Comparison of ENCODE assay signal across 21 cellular contexts in the genomic region with DNA sequence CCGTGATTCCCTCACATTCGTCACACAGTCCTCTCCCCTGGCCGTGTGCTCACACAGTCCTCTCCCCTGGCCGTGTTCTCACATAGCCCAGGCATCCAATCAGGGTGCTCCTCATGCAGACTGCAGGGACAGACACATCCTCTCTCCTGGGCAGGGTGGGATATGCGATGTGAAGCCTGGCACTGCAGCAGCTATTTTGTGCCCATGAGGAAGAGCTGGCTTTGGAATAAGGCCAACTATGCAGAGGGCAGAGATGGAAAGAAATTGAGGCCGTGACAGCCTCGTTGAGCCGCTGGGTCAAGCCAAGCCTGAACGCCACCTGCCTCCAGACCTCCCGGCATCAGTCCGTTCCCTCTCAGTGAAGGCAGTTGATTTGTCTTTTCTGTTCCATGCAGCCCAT. TPM values are rescaled to one million over a fixed set of nuclear protein-coding genes. Genes with fewer than 3 reads are reported as not detected.
DNase-seq lines count a peak whose midpoint lies in the region; ATAC-seq and FAIRE-seq lines count a peak whose summit lies in the region.
"Had no signal": no experiment of that assay in that cellular context is flagged by ENCODE, and none has a peak within 500 bp of the region (broad histone marks: within the 10 kb centered on the region; RNA-seq: fewer than 3 reads in every experiment).

No MANE protein-coding gene starts in this region.

- no peak for DNase-seq in stimulated activated naive CD8-positive, alpha-beta T cell treated with anti-CD3 and anti-CD28 coated beads, Interleukin-15, amount 100 ng/mL, for 72 hours
- DNase-seq in stimulated activated naive CD8-positive, alpha-beta T cell treated with anti-CD3 and anti-CD28 coated beads, Interleukin-15, Interleukin-2, amounts not matched to agents 100 U/mL and 50 U/mL, for 24 hours, result no peak
- DNase-seq in central memory CD8-positive, alpha-beta T cell (ENCODE audit: low spot score in 2 of 2), result no peak
- DNase-seq in mesenchymal stem cell (no peak), urothelium cell line (ENCODE audit: low spot score) (no peak), mucosa of gallbladder (ENCODE audit: low spot score) (no peak), GM19240 (ENCODE audit: insufficient read length, low spot score) (no peak)
- DNase-seq: ACHN; AML-193; CD4-positive, CD25-positive, alpha-beta regulatory T cell; DMS53; Karpas-422; MG63; NCI-H1092; NCI-H146; NCI-H2081 treated with DMSO at 0.1 percent for 48 hours; NCI-H2227 treated with DMSO at 0.1 percent for 48 hours; NCI-H524; PC-9 had no signal

- no peak overlapping the region for H3K27ac ChIP-seq in mesenchymal stem cell (ENCODE audit: low read length, poor library complexity, severe bottlenecking)
- H3K27ac ChIP-seq: PC-9 had no signal

- no peak overlapping the region for H3K14ac ChIP-seq in mesenchymal stem cell (ENCODE audit: low read length in 2 of 2)

- H4K91ac ChIP-seq in mesenchymal stem cell (ENCODE audit: low read length), result no peak overlapping the region

- H2BK15ac ChIP-seq in mesenchymal stem cell (ENCODE audit: low read depth, poor library complexity, severe bottlenecking), result no peak overlapping the region

- H2BK120ac ChIP-seq in mesenchymal stem cell (ENCODE audit: low read depth, low read length), result no peak overlapping the region

- no peak overlapping the region for H3K4me3 ChIP-seq in mesenchymal stem cell (ENCODE audit: insufficient read depth in 1 of 2, low read depth in 1 of 2, low read length in 2 of 2)
- H3K4me3 ChIP-seq: GM23338, MG63, PC-9 had no signal

- peaks cover 2% of the 10 kb centered on the region for H3K36me3 Mint-ChIP-seq in central memory CD8-positive, alpha-beta T cell (ENCODE audit: insufficient read depth)
- H3K36me3 Mint-ChIP-seq: CD4-positive, CD25-positive, alpha-beta regulatory T cell had no signal

- H3K27me3 Mint-ChIP-seq in stimulated activated naive CD8-positive, alpha-beta T cell treated with anti-CD3 and anti-CD28 coated beads, Interleukin-15, amount 100 ng/mL, for 72 hours, result peaks cover 13% of the 10 kb centered on the region
- peaks cover 51% of the 10 kb centered on the region for H3K27me3 Mint-ChIP-seq in central memory CD8-positive, alpha-beta T cell

- no peak for ATAC-seq in stimulated activated naive CD8-positive, alpha-beta T cell treated with anti-CD3 and anti-CD28 coated beads, Interleukin-15, amount 100 ng/mL, for 72 hours
- no peak for ATAC-seq in stimulated activated naive CD8-positive, alpha-beta T cell treated with anti-CD3 and anti-CD28 coated beads, Interleukin-15, Interleukin-2, amounts not matched to agents 100 U/mL and 50 U/mL, for 24 hours
- no peak for ATAC-seq in central memory CD8-positive, alpha-beta T cell (replicated peaks; ENCODE audit: extremely low read depth, poor library complexity, severe bottlenecking)
- ATAC-seq in HG03432 (IDR thresholded peaks at IDR 0.05; ENCODE audit: unreplicated experiment), result no peak
- ATAC-seq: GM23338 had no signal

- no peak overlapping the region for H3K4me3 Mint-ChIP-seq in stimulated activated naive CD8-positive, alpha-beta T cell treated with anti-CD3 and anti-CD28 coated beads, Interleukin-15, amount 100 ng/mL, for 72 hours
- H3K4me3 Mint-ChIP-seq in central memory CD8-positive, alpha-beta T cell, result no peak overlapping the region
- H3K4me3 Mint-ChIP-seq: GM23338 had no signal

- H3K9me3 Mint-ChIP-seq in stimulated activated naive CD8-positive, alpha-beta T cell treated with anti-CD3 and anti-CD28 coated beads, Interleukin-15, amount 100 ng/mL, for 72 hours, result peaks cover 0 to 10% of the 10 kb centered on the region in 2 donors
- H3K9me3 Mint-ChIP-seq in central memory CD8-positive, alpha-beta T cell, result no peaks in the 10 kb centered on the region

- H4K8ac ChIP-seq in mesenchymal stem cell (ENCODE audit: low read length), result no peak overlapping the region

- no peaks in the 10 kb centered on the region for H3K79me1 ChIP-seq in mesenchymal stem cell (replicated peaks; ENCODE audit: low read length, poor library complexity, severe bottlenecking)

- H3K27ac Mint-ChIP-seq in stimulated activated naive CD8-positive, alpha-beta T cell treated with anti-CD3 and anti-CD28 coated beads, Interleukin-15, amount 100 ng/mL, for 72 hours, result peak overlapping the region; percentile 3 to 82
- H3K27ac Mint-ChIP-seq in central memory CD8-positive, alpha-beta T cell (ENCODE audit: low read depth), result peak overlapping the region; percentile 75
- H3K27ac Mint-ChIP-seq: CD4-positive, CD25-positive, alpha-beta regulatory T cell; GM23338 had no signal

- peaks cover 28% of the 10 kb centered on the region for H3K4me1 ChIP-seq in mesenchymal stem cell (ENCODE audit: control insufficient read depth, insufficient read depth, low read depth, low read length)

- H2BK5ac ChIP-seq in mesenchymal stem cell (ENCODE audit: low read depth, low read length, poor library complexity, severe bottlenecking), result no peak overlapping the region

- peaks cover 7 to 87% of the 10 kb centered on the region in 2 experiments for H3K27me3 ChIP-seq in mesenchymal stem cell (ENCODE audit: control insufficient read depth in 1 of 2, insufficient read depth in 1 of 2, low read length in 2 of 2)
- H3K27me3 ChIP-seq: MG63 had no signal

- no peak overlapping the region for H2AFZ ChIP-seq in mesenchymal stem cell (ENCODE audit: low read depth, low read length)
- H2AFZ ChIP-seq: GM23338, PC-9 had no signal

- H2AK5ac ChIP-seq in mesenchymal stem cell (ENCODE audit: low read length, severe bottlenecking), result peak overlapping the region; percentile 54

- H3K4ac ChIP-seq in mesenchymal stem cell (ENCODE audit: low read depth in 1 of 2, low read length in 2 of 2), result no peak overlapping the region

- no peak overlapping the region for H3K9ac ChIP-seq in mesenchymal stem cell (ENCODE audit: low read length)

- H3K9me3 ChIP-seq in mesenchymal stem cell (ENCODE audit: control insufficient read depth, low read length), result peaks cover 7% of the 10 kb centered on the region
- H3K9me3 ChIP-seq: MG63 had no signal

- H3K4me1 Mint-ChIP-seq in stimulated activated naive CD8-positive, alpha-beta T cell treated with anti-CD3 and anti-CD28 coated beads, Interleukin-15, amount 100 ng/mL, for 72 hours, result peaks cover 15% of the 10 kb centered on the region
- H3K4me1 Mint-ChIP-seq in central memory CD8-positive, alpha-beta T cell, result no peaks in the 10 kb centered on the region
- H3K4me1 Mint-ChIP-seq: GM23338 had no signal

- peak; percentile 72 for FAIRE-seq in urothelium cell line (lab: Jason Lieb, UNC)

- no peak overlapping the region for H2BK12ac ChIP-seq in mesenchymal stem cell (ENCODE audit: low read length in 2 of 2)

- no peak overlapping the region for H3K18ac ChIP-seq in mesenchymal stem cell (ENCODE audit: low read depth in 1 of 2, low read length in 2 of 2)

- H3K23ac ChIP-seq in mesenchymal stem cell (ENCODE audit: low read length in 2 of 2), result no peak overlapping the region

- WGBS in mesenchymal stem cell, result 96% methylated on average over 11 of the region's 11 CpGs

- H3K36me3 ChIP-seq in mesenchymal stem cell (ENCODE audit: control insufficient read depth in 1 of 2, insufficient read depth in 2 of 2, low read depth in 1 of 2, low read length in 2 of 2), result no peaks in the 10 kb centered on the region
- H3K36me3 ChIP-seq: MG63 had no signal

- H3K4me2 ChIP-seq in mesenchymal stem cell (ENCODE audit: low read length, poor library complexity, severe bottlenecking), result no peak overlapping the region
- H3K4me2 ChIP-seq: GM23338, PC-9 had no signal

RNA-seq across cellular contexts. Expression of gene FOXL3, which starts 35.8 kb away (rescaled TPM):
- polyA plus RNA-seq in mesenchymal stem cell (2013, experiment 1 of 2), result not detected
- not detected for polyA plus RNA-seq in mesenchymal stem cell (2013, experiment 2 of 2)
- not detected for total RNA-seq in mucosa of gallbladder
- total RNA-seq: CD4-positive, CD25-positive, alpha-beta regulatory T cell; GM23338; PC-9 had no signal
- polyA plus RNA-seq: CD4-positive, CD25-positive, alpha-beta regulatory T cell; GM23338 had no signal
